Comparison of ENCODE assay signal across 8 cellular contexts in genomic region chr17:32007463-32008298, GRCh38. TPM values are rescaled to one million over a fixed set of nuclear protein-coding genes. Genes with fewer than 3 reads are reported as not detected.
DNase-seq lines count a peak whose midpoint lies in the region; ATAC-seq lines count a peak whose summit lies in the region.

No MANE protein-coding gene starts in this region.

- peak overlapping the region; percentile 80 for H3K4me3 ChIP-seq in endocrine pancreas (ENCODE audit: control insufficient read depth, insufficient read depth, low read length)

- ATAC-seq in HG02571 (IDR thresholded peaks at IDR 0.05; ENCODE audit: unreplicated experiment) = peak; percentile 38

- no peaks in the 10 kb centered on the region for H3K9me3 ChIP-seq in endocrine pancreas (ENCODE audit: control insufficient read depth, low read length)

- no peaks in the 10 kb centered on the region for H3K4me1 ChIP-seq in endocrine pancreas (ENCODE audit: control insufficient read depth, insufficient read depth, low read length)

- no peaks in the 10 kb centered on the region for H3K36me3 ChIP-seq in endocrine pancreas (ENCODE audit: control insufficient read depth, insufficient read depth, low read length)

- peak overlapping the region; percentile 70 for H3K9ac ChIP-seq in endocrine pancreas (ENCODE audit: control insufficient read depth, insufficient read depth, low read length)

- no peaks in the 10 kb centered on the region for H3K27me3 ChIP-seq in endocrine pancreas (ENCODE audit: control insufficient read depth, insufficient read depth, low read length)

- peak; percentile 67 for DNase-seq in DMS 273 (lab: John Stamatoyannopoulos, UW; ENCODE audit: unreplicated experiment)
- DNase-seq in DMS 273 treated with DMSO at 0.1 percent for 48 hours (lab: John Stamatoyannopoulos, UW) = no peak
- peak; percentile 23 for DNase-seq in NCI-H146 treated with DMSO at 0.1 percent for 48 hours (lab: John Stamatoyannopoulos, UW; ENCODE audit: unreplicated experiment)
- peak; percentile 51 to 58 for DNase-seq in activated CD4-positive, alpha-beta T cell treated with anti-CD3 and anti-CD28 coated beads, Interleukin-2, amount 50 U/mL, for 48 hours
- peak; percentile 89 for DNase-seq in mesenteric fat pad (ENCODE audit: low spot score)
- peak; percentile 5 to 34 for DNase-seq in stimulated activated CD8-positive, alpha-beta memory T cell treated with anti-CD3 and anti-CD28 coated beads, Interleukin-7, amount 100 ng/mL, for 48 hours (ENCODE audit: extremely low read depth in 1 of 2, low read depth in 1 of 2)

RNA-seq across cellular contexts. Expression of gene LRRC37B, which starts 0.5 kb away (rescaled TPM):
- total RNA-seq in mesenteric fat pad = 7.1 TPM
